Comparison of ENCODE assay signal across 1 cellular context in the genomic region with DNA sequence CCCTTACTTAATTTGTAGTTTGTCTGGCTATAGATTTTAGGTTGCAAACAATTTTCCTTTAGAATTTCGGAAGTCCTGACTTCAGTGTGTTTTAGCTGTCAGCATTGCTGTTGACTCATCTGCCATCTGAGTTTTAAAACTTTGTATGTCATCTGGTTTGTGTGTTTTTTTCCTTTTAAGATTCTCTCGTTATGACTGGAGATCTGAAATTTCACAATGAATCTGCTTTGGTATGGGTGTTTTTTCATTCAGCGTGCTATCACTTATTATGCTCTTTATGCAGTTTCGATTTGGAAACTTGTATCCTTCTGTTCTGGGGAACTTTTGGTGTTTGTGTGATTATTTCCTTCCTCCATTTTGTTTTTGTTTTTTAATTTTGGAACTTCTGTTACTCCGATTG.
TF ChIP-seq lines count a peak whose summit lies in the region.

No MANE protein-coding gene starts in this region.

TF ChIP-seq in K562, 482 proteins besides CTCF, POLR2A, EP300 and RAD21 (continued from another document):
- TF ChIP-seq, protein P1, sequence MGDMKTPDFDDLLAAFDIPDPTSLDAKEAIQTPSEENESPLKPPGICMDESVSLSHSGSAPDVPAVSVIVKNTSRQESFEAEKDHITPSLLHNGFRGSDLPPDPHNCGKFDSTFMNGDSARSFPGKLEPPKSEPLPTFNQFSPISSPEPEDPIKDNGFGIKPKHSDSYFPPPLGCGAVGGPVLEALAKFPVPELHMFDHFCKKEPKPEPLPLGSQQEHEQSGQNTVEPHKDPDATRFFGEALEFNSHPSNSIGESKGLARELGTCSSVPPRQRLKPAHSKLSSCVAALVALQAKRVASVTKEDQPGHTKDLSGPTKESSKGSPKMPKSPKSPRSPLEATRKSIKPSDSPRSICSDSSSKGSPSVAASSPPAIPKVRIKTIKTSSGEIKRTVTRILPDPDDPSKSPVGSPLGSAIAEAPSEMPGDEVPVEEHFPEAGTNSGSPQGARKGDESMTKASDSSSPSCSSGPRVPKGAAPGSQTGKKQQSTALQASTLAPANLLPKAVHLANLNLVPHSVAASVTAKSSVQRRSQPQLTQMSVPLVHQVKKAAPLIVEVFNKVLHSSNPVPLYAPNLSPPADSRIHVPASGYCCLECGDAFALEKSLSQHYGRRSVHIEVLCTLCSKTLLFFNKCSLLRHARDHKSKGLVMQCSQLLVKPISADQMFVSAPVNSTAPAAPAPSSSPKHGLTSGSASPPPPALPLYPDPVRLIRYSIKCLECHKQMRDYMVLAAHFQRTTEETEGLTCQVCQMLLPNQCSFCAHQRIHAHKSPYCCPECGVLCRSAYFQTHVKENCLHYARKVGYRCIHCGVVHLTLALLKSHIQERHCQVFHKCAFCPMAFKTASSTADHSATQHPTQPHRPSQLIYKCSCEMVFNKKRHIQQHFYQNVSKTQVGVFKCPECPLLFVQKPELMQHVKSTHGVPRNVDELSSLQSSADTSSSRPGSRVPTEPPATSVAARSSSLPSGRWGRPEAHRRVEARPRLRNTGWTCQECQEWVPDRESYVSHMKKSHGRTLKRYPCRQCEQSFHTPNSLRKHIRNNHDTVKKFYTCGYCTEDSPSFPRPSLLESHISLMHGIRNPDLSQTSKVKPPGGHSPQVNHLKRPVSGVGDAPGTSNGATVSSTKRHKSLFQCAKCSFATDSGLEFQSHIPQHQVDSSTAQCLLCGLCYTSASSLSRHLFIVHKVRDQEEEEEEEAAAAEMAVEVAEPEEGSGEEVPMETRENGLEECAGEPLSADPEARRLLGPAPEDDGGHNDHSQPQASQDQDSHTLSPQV (IDR thresholded peaks at IDR 0.05), result peak; percentile 66; the same call in 1 of the 2 replicates
- TF ChIP-seq HLTF (IDR thresholded peaks at IDR 0.05), result 0 out of 2 replicates have a peak, but pooled peaks have one; percentile 38
- TF ChIP-seq, protein P2, sequence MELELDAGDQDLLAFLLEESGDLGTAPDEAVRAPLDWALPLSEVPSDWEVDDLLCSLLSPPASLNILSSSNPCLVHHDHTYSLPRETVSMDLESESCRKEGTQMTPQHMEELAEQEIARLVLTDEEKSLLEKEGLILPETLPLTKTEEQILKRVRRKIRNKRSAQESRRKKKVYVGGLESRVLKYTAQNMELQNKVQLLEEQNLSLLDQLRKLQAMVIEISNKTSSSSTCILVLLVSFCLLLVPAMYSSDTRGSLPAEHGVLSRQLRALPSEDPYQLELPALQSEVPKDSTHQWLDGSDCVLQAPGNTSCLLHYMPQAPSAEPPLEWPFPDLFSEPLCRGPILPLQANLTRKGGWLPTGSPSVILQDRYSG (tag; conservative IDR thresholded peaks at IDR 0.05; ENCODE audit: low read depth), result no peak
- 0 out of 2 replicates have a peak, but pooled peaks have one; percentile 46 for TF ChIP-seq NFRKB (IDR thresholded peaks at IDR 0.05; ENCODE audit: low read depth)
- TF ChIP-seq ZBTB17 (CRISPR knock-in tag; IDR thresholded peaks at IDR 0.05), result no peak
TF ChIP-seq in K562: peak in this region for 10.
